Comparison of ENCODE assay signal across 1 cellular context in the genomic region with DNA sequence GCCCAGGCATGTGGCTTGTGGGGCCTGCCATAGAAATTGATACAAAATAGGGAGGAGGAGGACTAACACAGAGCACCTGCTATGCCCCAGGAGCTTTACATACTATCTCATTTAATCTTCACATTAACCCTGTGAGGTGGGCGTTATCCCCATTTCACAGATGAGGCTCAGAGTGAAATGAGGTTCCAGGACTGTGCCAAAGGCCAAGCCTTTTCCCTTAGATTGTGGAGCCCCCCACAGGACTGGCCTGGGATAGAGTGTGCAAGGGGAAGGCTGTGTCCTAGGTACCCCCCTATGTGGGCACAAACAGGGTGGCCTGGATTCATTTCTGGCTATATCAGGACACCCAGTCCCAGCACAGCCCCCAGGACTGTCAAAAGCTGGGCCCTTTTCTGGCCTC.
TF ChIP-seq lines count a peak whose summit lies in the region.

No MANE protein-coding gene starts in this region.

TF ChIP-seq in GM23338, 12 proteins besides CTCF, POLR2A, EP300 and RAD21:
- TF ChIP-seq, protein P1, sequence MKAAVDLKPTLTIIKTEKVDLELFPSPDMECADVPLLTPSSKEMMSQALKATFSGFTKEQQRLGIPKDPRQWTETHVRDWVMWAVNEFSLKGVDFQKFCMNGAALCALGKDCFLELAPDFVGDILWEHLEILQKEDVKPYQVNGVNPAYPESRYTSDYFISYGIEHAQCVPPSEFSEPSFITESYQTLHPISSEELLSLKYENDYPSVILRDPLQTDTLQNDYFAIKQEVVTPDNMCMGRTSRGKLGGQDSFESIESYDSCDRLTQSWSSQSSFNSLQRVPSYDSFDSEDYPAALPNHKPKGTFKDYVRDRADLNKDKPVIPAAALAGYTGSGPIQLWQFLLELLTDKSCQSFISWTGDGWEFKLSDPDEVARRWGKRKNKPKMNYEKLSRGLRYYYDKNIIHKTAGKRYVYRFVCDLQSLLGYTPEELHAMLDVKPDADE (IDR thresholded peaks at IDR 0.05), result no peak
- TF ChIP-seq NANOG (IDR thresholded peaks at IDR 0.05; ENCODE audit: borderline replicate concordance) (no peak), EZH2 (IDR thresholded peaks at IDR 0.05; ENCODE audit: low read depth, unreplicated experiment) (no peak), STAT1 (IDR thresholded peaks at IDR 0.05; ENCODE audit: unreplicated experiment) (no peak), JUNB (IDR thresholded peaks at IDR 0.05; ENCODE audit: unreplicated experiment) (no peak), CREB1 (CRISPR knock-in tag; IDR thresholded peaks at IDR 0.05; ENCODE audit: low read depth) (no peak), EZH2phosphoT487 (IDR thresholded peaks at IDR 0.05; ENCODE audit: unreplicated experiment) (no peak), ZNF114 (CRISPR knock-in tag; IDR thresholded peaks at IDR 0.05) (no peak), POLR2AphosphoS5 (IDR thresholded peaks at IDR 0.05; ENCODE audit: low read depth) (no peak), ZNF331 (CRISPR knock-in tag; IDR thresholded peaks at IDR 0.05; ENCODE audit: low read depth) (no peak)
- TF ChIP-seq, protein P2, sequence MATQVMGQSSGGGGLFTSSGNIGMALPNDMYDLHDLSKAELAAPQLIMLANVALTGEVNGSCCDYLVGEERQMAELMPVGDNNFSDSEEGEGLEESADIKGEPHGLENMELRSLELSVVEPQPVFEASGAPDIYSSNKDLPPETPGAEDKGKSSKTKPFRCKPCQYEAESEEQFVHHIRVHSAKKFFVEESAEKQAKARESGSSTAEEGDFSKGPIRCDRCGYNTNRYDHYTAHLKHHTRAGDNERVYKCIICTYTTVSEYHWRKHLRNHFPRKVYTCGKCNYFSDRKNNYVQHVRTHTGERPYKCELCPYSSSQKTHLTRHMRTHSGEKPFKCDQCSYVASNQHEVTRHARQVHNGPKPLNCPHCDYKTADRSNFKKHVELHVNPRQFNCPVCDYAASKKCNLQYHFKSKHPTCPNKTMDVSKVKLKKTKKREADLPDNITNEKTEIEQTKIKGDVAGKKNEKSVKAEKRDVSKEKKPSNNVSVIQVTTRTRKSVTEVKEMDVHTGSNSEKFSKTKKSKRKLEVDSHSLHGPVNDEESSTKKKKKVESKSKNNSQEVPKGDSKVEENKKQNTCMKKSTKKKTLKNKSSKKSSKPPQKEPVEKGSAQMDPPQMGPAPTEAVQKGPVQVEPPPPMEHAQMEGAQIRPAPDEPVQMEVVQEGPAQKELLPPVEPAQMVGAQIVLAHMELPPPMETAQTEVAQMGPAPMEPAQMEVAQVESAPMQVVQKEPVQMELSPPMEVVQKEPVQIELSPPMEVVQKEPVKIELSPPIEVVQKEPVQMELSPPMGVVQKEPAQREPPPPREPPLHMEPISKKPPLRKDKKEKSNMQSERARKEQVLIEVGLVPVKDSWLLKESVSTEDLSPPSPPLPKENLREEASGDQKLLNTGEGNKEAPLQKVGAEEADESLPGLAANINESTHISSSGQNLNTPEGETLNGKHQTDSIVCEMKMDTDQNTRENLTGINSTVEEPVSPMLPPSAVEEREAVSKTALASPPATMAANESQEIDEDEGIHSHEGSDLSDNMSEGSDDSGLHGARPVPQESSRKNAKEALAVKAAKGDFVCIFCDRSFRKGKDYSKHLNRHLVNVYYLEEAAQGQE (IDR thresholded peaks at IDR 0.05; ENCODE audit: unreplicated experiment), result no peak
- TF ChIP-seq, protein P3, sequence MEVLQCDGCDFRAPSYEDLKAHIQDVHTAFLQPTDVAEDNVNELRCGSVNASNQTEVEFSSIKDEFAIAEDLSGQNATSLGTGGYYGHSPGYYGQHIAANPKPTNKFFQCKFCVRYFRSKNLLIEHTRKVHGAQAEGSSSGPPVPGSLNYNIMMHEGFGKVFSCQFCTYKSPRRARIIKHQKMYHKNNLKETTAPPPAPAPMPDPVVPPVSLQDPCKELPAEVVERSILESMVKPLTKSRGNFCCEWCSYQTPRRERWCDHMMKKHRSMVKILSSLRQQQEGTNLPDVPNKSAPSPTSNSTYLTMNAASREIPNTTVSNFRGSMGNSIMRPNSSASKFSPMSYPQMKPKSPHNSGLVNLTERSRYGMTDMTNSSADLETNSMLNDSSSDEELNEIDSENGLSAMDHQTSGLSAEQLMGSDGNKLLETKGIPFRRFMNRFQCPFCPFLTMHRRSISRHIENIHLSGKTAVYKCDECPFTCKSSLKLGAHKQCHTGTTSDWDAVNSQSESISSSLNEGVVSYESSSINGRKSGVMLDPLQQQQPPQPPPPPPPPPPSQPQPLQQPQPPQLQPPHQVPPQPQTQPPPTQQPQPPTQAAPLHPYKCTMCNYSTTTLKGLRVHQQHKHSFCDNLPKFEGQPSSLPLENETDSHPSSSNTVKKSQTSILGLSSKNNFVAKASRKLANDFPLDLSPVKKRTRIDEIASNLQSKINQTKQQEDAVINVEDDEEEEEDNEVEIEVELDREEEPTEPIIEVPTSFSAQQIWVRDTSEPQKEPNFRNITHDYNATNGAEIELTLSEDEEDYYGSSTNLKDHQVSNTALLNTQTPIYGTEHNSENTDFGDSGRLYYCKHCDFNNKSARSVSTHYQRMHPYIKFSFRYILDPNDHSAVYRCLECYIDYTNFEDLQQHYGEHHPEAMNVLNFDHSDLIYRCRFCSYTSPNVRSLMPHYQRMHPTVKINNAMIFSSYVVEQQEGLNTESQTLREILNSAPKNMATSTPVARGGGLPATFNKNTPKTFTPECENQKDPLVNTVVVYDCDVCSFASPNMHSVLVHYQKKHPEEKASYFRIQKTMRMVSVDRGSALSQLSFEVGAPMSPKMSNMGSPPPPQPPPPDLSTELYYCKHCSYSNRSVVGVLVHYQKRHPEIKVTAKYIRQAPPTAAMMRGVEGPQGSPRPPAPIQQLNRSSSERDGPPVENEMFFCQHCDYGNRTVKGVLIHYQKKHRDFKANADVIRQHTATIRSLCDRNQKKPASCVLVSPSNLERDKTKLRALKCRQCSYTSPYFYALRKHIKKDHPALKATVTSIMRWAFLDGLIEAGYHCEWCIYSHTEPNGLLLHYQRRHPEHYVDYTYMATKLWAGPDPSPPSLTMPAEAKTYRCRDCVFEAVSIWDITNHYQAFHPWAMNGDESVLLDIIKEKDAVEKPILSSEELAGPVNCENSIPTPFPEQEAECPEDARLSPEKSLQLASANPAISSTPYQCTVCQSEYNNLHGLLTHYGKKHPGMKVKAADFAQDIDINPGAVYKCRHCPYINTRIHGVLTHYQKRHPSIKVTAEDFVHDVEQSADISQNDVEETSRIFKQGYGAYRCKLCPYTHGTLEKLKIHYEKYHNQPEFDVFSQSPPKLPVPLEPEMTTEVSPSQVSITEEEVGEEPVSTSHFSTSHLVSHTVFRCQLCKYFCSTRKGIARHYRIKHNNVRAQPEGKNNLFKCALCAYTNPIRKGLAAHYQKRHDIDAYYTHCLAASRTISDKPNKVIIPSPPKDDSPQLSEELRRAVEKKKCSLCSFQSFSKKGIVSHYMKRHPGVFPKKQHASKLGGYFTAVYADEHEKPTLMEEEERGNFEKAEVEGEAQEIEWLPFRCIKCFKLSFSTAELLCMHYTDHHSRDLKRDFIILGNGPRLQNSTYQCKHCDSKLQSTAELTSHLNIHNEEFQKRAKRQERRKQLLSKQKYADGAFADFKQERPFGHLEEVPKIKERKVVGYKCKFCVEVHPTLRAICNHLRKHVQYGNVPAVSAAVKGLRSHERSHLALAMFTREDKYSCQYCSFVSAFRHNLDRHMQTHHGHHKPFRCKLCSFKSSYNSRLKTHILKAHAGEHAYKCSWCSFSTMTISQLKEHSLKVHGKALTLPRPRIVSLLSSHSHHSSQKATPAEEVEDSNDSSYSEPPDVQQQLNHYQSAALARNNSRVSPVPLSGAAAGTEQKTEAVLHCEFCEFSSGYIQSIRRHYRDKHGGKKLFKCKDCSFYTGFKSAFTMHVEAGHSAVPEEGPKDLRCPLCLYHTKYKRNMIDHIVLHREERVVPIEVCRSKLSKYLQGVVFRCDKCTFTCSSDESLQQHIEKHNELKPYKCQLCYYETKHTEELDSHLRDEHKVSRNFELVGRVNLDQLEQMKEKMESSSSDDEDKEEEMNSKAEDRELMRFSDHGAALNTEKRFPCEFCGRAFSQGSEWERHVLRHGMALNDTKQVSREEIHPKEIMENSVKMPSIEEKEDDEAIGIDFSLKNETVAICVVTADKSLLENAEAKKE (CRISPR knock-in tag; IDR thresholded peaks at IDR 0.05), result no peak
